In genomic region chr1:59768752-59769411, GRCh38 we compare ENCODE assay signal across 13 cellular contexts. TPM values are rescaled to one million over a fixed set of nuclear protein-coding genes. Genes with fewer than 3 reads are reported as not detected.
A peak's percentile ranks its signal among the peaks of the same experiment; 100 is the strongest.
DNase-seq lines count a peak whose midpoint lies in the region; ATAC-seq and TF ChIP-seq lines count a peak whose summit lies in the region.
"Had no signal": no experiment of that assay in that cellular context is flagged by ENCODE, and none has a peak within 500 bp of the region (broad histone marks: within the 10 kb centered on the region; RNA-seq: fewer than 3 reads in every experiment).

No MANE protein-coding gene starts in this region.

- no peaks in the 10 kb centered on the region for H4K20me1 ChIP-seq in H9 (ENCODE audit: control insufficient read depth, insufficient read depth, insufficient read length)

- no CpG with 5 or more reads among the region's 5 CpGs for WGBS in H9 (ENCODE audit: extremely low coverage, insufficient read length, low lambda C conversion rate)

- H4K5ac ChIP-seq in H9 (ENCODE audit: insufficient read length, low read depth, low read length), result no peak overlapping the region

- H2AK5ac ChIP-seq in H9 (ENCODE audit: insufficient read length, low read length), result peak overlapping the region; percentile 41

- no peak overlapping the region for H3K14ac ChIP-seq in H9 (ENCODE audit: insufficient read depth, low read length)

- H3K4ac ChIP-seq in H9 (ENCODE audit: low read depth, low read length), result no peak overlapping the region

- no peaks in the 10 kb centered on the region for H3K79me2 ChIP-seq in H9 (ENCODE audit: insufficient read depth, low read length)

- no peaks in the 10 kb centered on the region for H3K9me3 ChIP-seq in H9 (ENCODE audit: control insufficient read depth, low read depth, low read length)
- H3K9me3 ChIP-seq: BE2C, spleen had no signal

- H3K4me1 Mint-ChIP-seq in H9 (peaks cover 12 to 18% of the 10 kb centered on the region in 2 experiments), mesothelial cell of epicardium (peaks cover 56% of the 10 kb centered on the region)
- H3K4me1 Mint-ChIP-seq: activated naive CD4-positive, alpha-beta T cell treated with anti-CD3 and anti-CD28 coated beads, Interleukin-2, amount 10 ng/mL, durations not matched to agents 7 days and 5 days had no signal

- no peaks in the 10 kb centered on the region for H3K27me3 ChIP-seq in H9 (ENCODE audit: insufficient read depth, low read length)
- H3K27me3 ChIP-seq: BE2C, spleen had no signal

- no peak overlapping the region for H3T11ph ChIP-seq in H9 (ENCODE audit: low read length)

- H4K8ac ChIP-seq in H9 (replicated peaks; ENCODE audit: insufficient read length, low read depth, low read length), result no peak overlapping the region

- no peak overlapping the region for H3K27ac Mint-ChIP-seq in H9
- peak overlapping the region; percentile 26 for H3K27ac Mint-ChIP-seq in mesothelial cell of epicardium
- H3K27ac Mint-ChIP-seq: activated naive CD4-positive, alpha-beta T cell treated with anti-CD3 and anti-CD28 coated beads, Interleukin-2, amount 10 ng/mL, durations not matched to agents 7 days and 5 days had no signal

- DNase-seq in DMS153 treated with DMSO at 0.1 percent for 48 hours (lab: John Stamatoyannopoulos, UW; ENCODE audit: unreplicated experiment) (peak; percentile 89), H9 (no peak), NCI-H774 (lab: John Stamatoyannopoulos, UW) (peak; percentile 56), mesothelial cell of epicardium (ENCODE audit: low spot score in 2 of 2, unreplicated experiment in 2 of 2) (no peak), NCI-H226 (no peak), medulla oblongata (ENCODE audit: extremely low spot score) (no peak)
- DNase-seq: activated naive CD4-positive, alpha-beta T cell treated with anti-CD3 and anti-CD28 coated beads, Interleukin-2, amount 10 ng/mL, durations not matched to agents 7 days and 5 days; BE2C; head of caudate nucleus; NCI-H526 treated with DMSO at 0.1 percent for 48 hours; RPMI8226; spleen had no signal

- H2BK12ac ChIP-seq in H9 (ENCODE audit: insufficient read length, low read depth, low read length), result no peak overlapping the region

- no peak overlapping the region for H3K27ac ChIP-seq in H9 (ENCODE audit: insufficient read length, low read depth, low read length)

- H4K91ac ChIP-seq in H9 (ENCODE audit: insufficient read length, low read depth, low read length), result no peak overlapping the region

- no peak overlapping the region for H3K18ac ChIP-seq in H9 (ENCODE audit: insufficient read length, low read depth, low read length)

- H3K9me3 Mint-ChIP-seq in H9 (no peaks in the 10 kb centered on the region), mesothelial cell of epicardium (no peaks in the 10 kb centered on the region)
- H3K9me3 Mint-ChIP-seq: activated naive CD4-positive, alpha-beta T cell treated with anti-CD3 and anti-CD28 coated beads, Interleukin-2, amount 10 ng/mL, durations not matched to agents 7 days and 5 days had no signal

- no peak overlapping the region for H3K56ac ChIP-seq in H9 (ENCODE audit: insufficient read length, low read depth, low read length)

- H3K79me1 ChIP-seq in H9 (ENCODE audit: insufficient read depth, low read depth, low read length, poor library complexity, severe bottlenecking), result no peaks in the 10 kb centered on the region

- H2BK5ac ChIP-seq in H9 (ENCODE audit: insufficient read length, low read length), result no peak overlapping the region

- no peak overlapping the region for H2BK120ac ChIP-seq in H9 (ENCODE audit: low read depth, low read length, poor library complexity, severe bottlenecking)

- no peak overlapping the region for H3K4me2 ChIP-seq in H9 (ENCODE audit: insufficient read depth, insufficient read length, low read length)

- no peaks in the 10 kb centered on the region for H3K23me2 ChIP-seq in H9 (ENCODE audit: insufficient read length, low read depth, low read length, poor library complexity, severe bottlenecking)

- no peak for TF ChIP-seq CTCF in H9 (conservative IDR thresholded peaks at IDR 0.05)
- TF ChIP-seq CTCF in mesothelial cell of epicardium (IDR thresholded peaks at IDR 0.05; ENCODE audit: unreplicated experiment), result no peak

- H2AFZ ChIP-seq in H9 (ENCODE audit: low read length), result no peak overlapping the region

- H2BK15ac ChIP-seq in H9 (ENCODE audit: low read depth, low read length), result no peak overlapping the region

- H2BK20ac ChIP-seq in H9 (ENCODE audit: low read depth, low read length, poor library complexity, severe bottlenecking), result no peak overlapping the region

- H3K9ac ChIP-seq in H9 (ENCODE audit: extremely low read depth, insufficient read length, low read length), result no peak overlapping the region

- H3K36me3 Mint-ChIP-seq in H9 (ENCODE audit: insufficient read depth in 1 of 3, low read depth in 3 of 3), result no peaks in the 10 kb centered on the region
- no peaks in the 10 kb centered on the region for H3K36me3 Mint-ChIP-seq in mesothelial cell of epicardium
- H3K36me3 Mint-ChIP-seq: activated naive CD4-positive, alpha-beta T cell treated with anti-CD3 and anti-CD28 coated beads, Interleukin-2, amount 10 ng/mL, durations not matched to agents 7 days and 5 days had no signal

- ATAC-seq in HG03342 (IDR thresholded peaks at IDR 0.05; ENCODE audit: unreplicated experiment), result no peak

- no peaks in the 10 kb centered on the region for H3K4me1 ChIP-seq in H9 (ENCODE audit: insufficient read depth, low read length)

- H3K23ac ChIP-seq in H9 (ENCODE audit: insufficient read length, low read depth, low read length), result no peak overlapping the region

- no peak overlapping the region for H3K4me3 Mint-ChIP-seq in H9
- H3K4me3 Mint-ChIP-seq in mesothelial cell of epicardium, result no peak overlapping the region
- H3K4me3 Mint-ChIP-seq: activated naive CD4-positive, alpha-beta T cell treated with anti-CD3 and anti-CD28 coated beads, Interleukin-2, amount 10 ng/mL, durations not matched to agents 7 days and 5 days had no signal

- no peaks in the 10 kb centered on the region; the same call in 1 of the 2 replicates for H3K27me3 Mint-ChIP-seq in H9 (ENCODE audit: low read depth)
- H3K27me3 Mint-ChIP-seq in mesothelial cell of epicardium (ENCODE audit: low read depth), result no peaks in the 10 kb centered on the region
- H3K27me3 Mint-ChIP-seq: activated naive CD4-positive, alpha-beta T cell treated with anti-CD3 and anti-CD28 coated beads, Interleukin-2, amount 10 ng/mL, durations not matched to agents 7 days and 5 days had no signal

RNA-seq across cellular contexts. Expression of gene HOOK1, which starts 45.9 kb away (rescaled TPM):
- total RNA-seq in H9 (2021) (31.0 and 42.0 TPM in 2 replicates), mesothelial cell of epicardium (57.2 to 73.7 TPM (median 67.6 TPM) in 3 replicates)

Comparison
In these comparisons a context has a peak if more than half of its experiments do, and no peak if none do; other contexts are left out.
1. DNase-seq: peak in DMS153 treated with DMSO at 0.1 percent for 48 hours (single experiment) and NCI-H774 (single experiment); none in H9 (single experiment), mesothelial cell of epicardium (0 of 2), NCI-H226 (single experiment) and medulla oblongata (single experiment).